Comparison of ENCODE assay signal across 28 cellular contexts in genomic region chr19:35151273-35152065, GRCh38. TPM values are rescaled to one million over a fixed set of nuclear protein-coding genes. Genes with fewer than 3 reads are reported as not detected.
DNase-seq lines count a peak whose midpoint lies in the region; ATAC-seq and TF ChIP-seq lines count a peak whose summit lies in the region.
"Had no signal": no experiment of that assay in that cellular context is flagged by ENCODE, and none has a peak within 500 bp of the region (broad histone marks: within the 10 kb centered on the region; RNA-seq: fewer than 3 reads in every experiment).

No MANE protein-coding gene starts in this region.

- H3K9me3 ChIP-seq in IMR-90 (ENCODE audit: control insufficient read depth, insufficient read depth, low read length), result no peaks in the 10 kb centered on the region
- H3K9me3 ChIP-seq: colonic mucosa, heart right ventricle, upper lobe of left lung had no signal

- H3K9me1 ChIP-seq in IMR-90 (ENCODE audit: insufficient read depth, low read length), result peaks cover 9% of the 10 kb centered on the region; the same call in 1 of the 2 replicates

- H4K8ac ChIP-seq in IMR-90 (ENCODE audit: low read depth in 2 of 2, low read length in 2 of 2) (no peak overlapping the region), mesendoderm (ENCODE audit: low read depth, low read length) (no peak overlapping the region)

- 0 out of 2 replicates have a peak, but pooled peaks cover 1% of the 10 kb centered on the region for H4K20me1 ChIP-seq in IMR-90 (ENCODE audit: insufficient read depth, low read length)

- H3K18ac ChIP-seq in IMR-90 (ENCODE audit: low read depth, low read length) (no peak overlapping the region), mesendoderm (ENCODE audit: low read length) (no peak overlapping the region)

- BruUV-seq in IMR-90 (replicated peaks; lab: Mats Ljungman, UMichigan), result no TSS peak

- H3K4me3 ChIP-seq in IMR-90 (ENCODE audit: insufficient read depth, low read depth, low read length) (no peak overlapping the region), mesendoderm (ENCODE audit: low read length) (no peak overlapping the region)
- H3K4me3 ChIP-seq: colonic mucosa, heart right ventricle, upper lobe of left lung had no signal

- H3K9ac ChIP-seq in IMR-90 (ENCODE audit: low read depth, low read length), result no peak overlapping the region
- no peak overlapping the region for H3K9ac ChIP-seq in mesendoderm (ENCODE audit: low read length)

- no peak for TF ChIP-seq CTCF in IMR-90 (conservative IDR thresholded peaks at IDR 0.05; ENCODE audit: low read depth, low read length)

- H2BK15ac ChIP-seq in IMR-90 (ENCODE audit: low read depth, low read length) (no peak overlapping the region), mesendoderm (replicated peaks; ENCODE audit: low read depth) (no peak overlapping the region)

- CTCF ChIA-PET in IMR-90 (lab: Yijun Ruan, JAX), result no interaction called here

- H3K27me3 ChIP-seq in IMR-90 (ENCODE audit: control insufficient read depth, insufficient read depth, low read length) (no peaks in the 10 kb centered on the region), mesendoderm (ENCODE audit: insufficient read depth, low read length, poor library complexity) (no peaks in the 10 kb centered on the region)
- H3K27me3 ChIP-seq: foreskin keratinocyte, upper lobe of left lung had no signal

- H2AK9ac ChIP-seq in IMR-90 (replicated peaks; ENCODE audit: low read depth, low read length, poor library complexity), result no peak overlapping the region

- H3K23ac ChIP-seq in IMR-90 (ENCODE audit: low read depth, low read length) (no peak overlapping the region), mesendoderm (ENCODE audit: low read length) (no peak overlapping the region)

- no peak overlapping the region for H3K27ac ChIP-seq in IMR-90 (ENCODE audit: insufficient read depth, low read length)
- H3K27ac ChIP-seq in mesendoderm (ENCODE audit: low read depth, low read length), result no peak overlapping the region
- H3K27ac ChIP-seq: 22Rv1, colonic mucosa, foreskin keratinocyte, heart right ventricle, upper lobe of left lung had no signal

- intact Hi-C loops in IMR-90 (cut with micrococcal nuclease), result no loop called here

- no peak overlapping the region for H3K4me2 ChIP-seq in IMR-90 (ENCODE audit: low read depth, low read length)
- H3K4me2 ChIP-seq in mesendoderm (ENCODE audit: low read length), result no peak overlapping the region

- H4K91ac ChIP-seq in IMR-90 (ENCODE audit: insufficient read depth, low read depth, low read length), result no peak overlapping the region

- H3K79me2 ChIP-seq in mesendoderm (ENCODE audit: control insufficient read depth, insufficient read depth, low read length), result no peaks in the 10 kb centered on the region

- no peak overlapping the region for H3K14ac ChIP-seq in IMR-90 (replicated peaks; ENCODE audit: low read depth, low read length)

- H3K4me1 ChIP-seq in IMR-90 (ENCODE audit: control insufficient read depth, insufficient read depth, low read length) (peaks cover 9% of the 10 kb centered on the region), mesendoderm (ENCODE audit: control insufficient read depth, low read depth, low read length) (no peaks in the 10 kb centered on the region)
- H3K4me1 ChIP-seq: colonic mucosa had no signal

- peak; percentile 28 for DNase-seq in DMS 273 (lab: John Stamatoyannopoulos, UW; ENCODE audit: unreplicated experiment)
- DNase-seq in DMS 273 treated with DMSO at 0.1 percent for 48 hours (lab: John Stamatoyannopoulos, UW), result no peak
- no peak for DNase-seq in IMR-90
- peak; percentile 49 for DNase-seq in mesendoderm
- no peak for DNase-seq in SHP77 treated with DMSO at 0.1 percent for 48 hours (lab: John Stamatoyannopoulos, UW)
- no peak for DNase-seq in GOT3 (lab: John Stamatoyannopoulos, UW)
- DNase-seq: activated CD4-positive, alpha-beta T cell treated with anti-CD3 and anti-CD28 coated beads for 4 hours; activated naive CD4-positive, alpha-beta T cell treated with Interleukin-2 at 50 U/mL for 16 hours; activated T-cell treated with anti-CD3 and anti-CD28 coated beads, Interleukin-2, amount 50 U/mL, for 4 hours; CD8-positive, alpha-beta T cell; colonic mucosa; DMS153; effector memory CD4-positive, alpha-beta T cell; foreskin keratinocyte; GF-D8; heart right ventricle; Karpas-422; MV-4-11; NCI-H526 treated with DMSO at 0.1 percent for 48 hours; RPMI8226; upper lobe of left lung had no signal

- no peak overlapping the region for H2BK20ac ChIP-seq in IMR-90 (ENCODE audit: low read depth, low read length)

- H4K5ac ChIP-seq in IMR-90 (ENCODE audit: low read depth, low read length), result no peak overlapping the region
- H4K5ac ChIP-seq in mesendoderm (ENCODE audit: low read length), result no peak overlapping the region

- no peak for TF ChIP-seq RAD21 in IMR-90 (IDR thresholded peaks at IDR 0.05; ENCODE audit: low read length)

- 88% methylated on average over 6 of the region's 20 CpGs; no CpG with 5 or more reads in 1 of the 2 experiments for WGBS in IMR-90 (ENCODE audit: extremely low coverage in 2 of 2, insufficient read length in 1 of 2), 2 experiments
- WGBS in mesendoderm (ENCODE audit: extremely low coverage, insufficient coverage, low lambda C conversion rate), result no CpG with 5 or more reads among the region's 20 CpGs

- H2AK5ac ChIP-seq in IMR-90 (ENCODE audit: low read depth, low read length), result no peak overlapping the region; the same call in 1 of the 2 replicates
- no peak overlapping the region for H2AK5ac ChIP-seq in mesendoderm (ENCODE audit: low read length)

- in situ Hi-C loops in IMR-90 (cut with MboI; ENCODE audit: low sequenced_read_pairs), result no loop called here

- H3K79me1 ChIP-seq in IMR-90 (ENCODE audit: low read depth in 1 of 2, low read length in 2 of 2) (peaks cover 8 to 25% of the 10 kb centered on the region in 2 experiments; a peak in 2 of 4 replicates), mesendoderm (ENCODE audit: low read length) (peaks cover 1% of the 10 kb centered on the region)

- no peak for TF ChIP-seq POLR2A in IMR-90 (IDR thresholded peaks at IDR 0.05; ENCODE audit: low read depth, low read length)

- peak overlapping the region; percentile 7 for H2AFZ ChIP-seq in IMR-90 (replicated peaks; ENCODE audit: low read length, poor library complexity)

- H3K36me3 ChIP-seq in IMR-90 (ENCODE audit: control insufficient read depth, insufficient read depth, low read length) (no peaks in the 10 kb centered on the region), mesendoderm (ENCODE audit: control insufficient read depth, insufficient read depth, low read length) (no peaks in the 10 kb centered on the region)
- H3K36me3 ChIP-seq: colonic mucosa, heart right ventricle, upper lobe of left lung had no signal

- dilution Hi-C loops in IMR-90 (cut with HindIII; ENCODE audit: low sequenced_read_pairs, unreplicated experiment), result no loop called here

- no peak overlapping the region for H2BK5ac ChIP-seq in IMR-90 (ENCODE audit: low read depth, low read length, poor library complexity, severe bottlenecking)
- H2BK5ac ChIP-seq in mesendoderm (ENCODE audit: low read length), result no peak overlapping the region

- H3K4ac ChIP-seq in IMR-90 (ENCODE audit: low read depth, low read length), result no peak overlapping the region
- H3K4ac ChIP-seq in mesendoderm (ENCODE audit: low read depth, low read length), result no peak overlapping the region

- no peak for ATAC-seq in IMR-90 (ENCODE audit: low read depth)
- ATAC-seq: activated T-cell treated with anti-CD3 and anti-CD28 coated beads, Interleukin-2, amount 50 U/mL, for 4 hours; CD8-positive, alpha-beta T cell; foreskin keratinocyte; heart right ventricle had no signal

- H3K56ac ChIP-seq in IMR-90 (ENCODE audit: extremely low read depth, insufficient read depth, low read length) (no peak overlapping the region), mesendoderm (ENCODE audit: low read length) (no peak overlapping the region)

- POLR2A ChIA-PET in IMR-90 (lab: Charles Lee; ENCODE audit: unreplicated experiment), result no interaction called here

- H2BK120ac ChIP-seq in IMR-90 (ENCODE audit: low read depth, low read length) (no peak overlapping the region), mesendoderm (ENCODE audit: low read depth, low read length) (no peak overlapping the region)

TF ChIP-seq in IMR-90, 13 proteins besides CTCF, POLR2A, EP300 and RAD21 (continues in another document):
- no peak for TF ChIP-seq MXI1 (IDR thresholded peaks at IDR 0.05; ENCODE audit: borderline replicate concordance, low read depth, low read length)
- no peak for TF ChIP-seq CEBPB (IDR thresholded peaks at IDR 0.05; ENCODE audit: low read depth, low read length)
- TF ChIP-seq NFE2L2 (IDR thresholded peaks at IDR 0.05; ENCODE audit: low read depth, low read length), result no peak

RNA-seq across cellular contexts. Expression of gene FXYD5, which starts 3.1 kb away (rescaled TPM):
- total RNA-seq in IMR-90 (2012; rRNA removed), result 45.8 and 53.6 TPM in 2 replicates
- 245 and 287 TPM in 2 replicates for polyA plus RNA-seq in IMR-90 (2012; rRNA removed)
- 162 and 289 TPM in 2 replicates for polyA plus RNA-seq in IMR-90 (2012; cell fraction: cytosol; rRNA removed)
- 57.5 and 83.6 TPM in 2 replicates for polyA plus RNA-seq in IMR-90 (2012; cell fraction: nucleus; rRNA removed; ENCODE audit: low replicate concordance)
- 130 TPM for polyA plus RNA-seq in mesendoderm (2013, experiment 1 of 2)
- 134 TPM for polyA plus RNA-seq in mesendoderm (2013, experiment 2 of 2)

RNA-seq across cellular contexts. Expression of gene FXYD7, which starts 8.4 kb away (rescaled TPM):
- not detected in 2 replicates for total RNA-seq in IMR-90 (2012; rRNA removed)
- 0.31 and 0.39 TPM in 2 replicates for polyA plus RNA-seq in IMR-90 (2012; rRNA removed)
- 0.11 and 2.0 TPM in 2 replicates for polyA plus RNA-seq in IMR-90 (2012; cell fraction: cytosol; rRNA removed)
- 0.35 and 0.60 TPM in 2 replicates for polyA plus RNA-seq in IMR-90 (2012; cell fraction: nucleus; rRNA removed; ENCODE audit: low replicate concordance)
- 3.8 TPM for polyA plus RNA-seq in mesendoderm (2013, experiment 1 of 2)
- 4.5 TPM for polyA plus RNA-seq in mesendoderm (2013, experiment 2 of 2)
- total RNA-seq: activated CD8-positive, alpha-beta memory T cell treated with anti-CD3 and anti-CD28 coated beads for 36 hours; bronchial epithelial cell; lung microvascular endothelial cell; pulmonary artery endothelial cell had no signal

RNA-seq across cellular contexts. Expression of gene FXYD1, which starts 12.8 kb away (rescaled TPM):
- total RNA-seq in IMR-90 (2012; rRNA removed), result 0.18 TPM in 1 of 2 replicates, not detected in the other
- 2.7 and 3.9 TPM in 2 replicates for polyA plus RNA-seq in IMR-90 (2012; rRNA removed)
- polyA plus RNA-seq in IMR-90 (2012; cell fraction: cytosol; rRNA removed), result 1.0 and 7.5 TPM in 2 replicates
- polyA plus RNA-seq in IMR-90 (2012; cell fraction: nucleus; rRNA removed; ENCODE audit: low replicate concordance), result 3.4 and 3.9 TPM in 2 replicates
- 3.2 TPM for polyA plus RNA-seq in mesendoderm (2013, experiment 1 of 2)
- polyA plus RNA-seq in mesendoderm (2013, experiment 2 of 2), result 3.1 TPM
- total RNA-seq: activated CD8-positive, alpha-beta memory T cell treated with anti-CD3 and anti-CD28 coated beads for 36 hours; bronchial epithelial cell; HT1080; lung microvascular endothelial cell had no signal

RNA-seq across cellular contexts. Expression of gene LGI4, which starts 16.6 kb away (rescaled TPM):
- not detected in 2 replicates for total RNA-seq in IMR-90 (2012; rRNA removed)
- polyA plus RNA-seq in IMR-90 (2012; rRNA removed), result 0.06 and 0.10 TPM in 2 replicates
- 0.05 TPM in 1 of 2 replicates, not detected in the other for polyA plus RNA-seq in IMR-90 (2012; cell fraction: cytosol; rRNA removed)
- 2.3 and 3.5 TPM in 2 replicates for polyA plus RNA-seq in IMR-90 (2012; cell fraction: nucleus; rRNA removed; ENCODE audit: low replicate concordance)
- 0.34 TPM for polyA plus RNA-seq in mesendoderm (2013, experiment 1 of 2)
- polyA plus RNA-seq in mesendoderm (2013, experiment 2 of 2), result 0.49 TPM
- total RNA-seq: activated CD8-positive, alpha-beta memory T cell treated with anti-CD3 and anti-CD28 coated beads for 36 hours; bronchial epithelial cell; foreskin keratinocyte; HT1080; lung microvascular endothelial cell; pulmonary artery endothelial cell had no signal

RNA-seq across cellular contexts. Expression of gene FXYD3, which starts 35.8 kb away (rescaled TPM):
- total RNA-seq in IMR-90 (2012; rRNA removed), result not detected in 2 replicates
- polyA plus RNA-seq in IMR-90 (2012; rRNA removed), result not detected in 2 replicates
- not detected in 2 replicates for polyA plus RNA-seq in IMR-90 (2012; cell fraction: cytosol; rRNA removed)
- not detected in 2 replicates for polyA plus RNA-seq in IMR-90 (2012; cell fraction: nucleus; rRNA removed; ENCODE audit: low replicate concordance)
- polyA plus RNA-seq in mesendoderm (2013, experiment 1 of 2), result 0.10 TPM
- polyA plus RNA-seq in mesendoderm (2013, experiment 2 of 2), result 0.10 TPM
- total RNA-seq: activated CD8-positive, alpha-beta memory T cell treated with anti-CD3 and anti-CD28 coated beads for 36 hours; CD8-positive, alpha-beta T cell; HT1080; lung microvascular endothelial cell; pulmonary artery endothelial cell; skeletal muscle tissue had no signal

Comparison
In these comparisons a context has a peak if more than half of its experiments do, and no peak if none do; other contexts are left out.
1. DNase-seq: peak in DMS 273 (single experiment) and mesendoderm (single experiment); none in DMS 273 treated with DMSO at 0.1 percent for 48 hours (single experiment), IMR-90 (single experiment), SHP77 treated with DMSO at 0.1 percent for 48 hours (single experiment) and GOT3 (single experiment).